In the genomic region with DNA sequence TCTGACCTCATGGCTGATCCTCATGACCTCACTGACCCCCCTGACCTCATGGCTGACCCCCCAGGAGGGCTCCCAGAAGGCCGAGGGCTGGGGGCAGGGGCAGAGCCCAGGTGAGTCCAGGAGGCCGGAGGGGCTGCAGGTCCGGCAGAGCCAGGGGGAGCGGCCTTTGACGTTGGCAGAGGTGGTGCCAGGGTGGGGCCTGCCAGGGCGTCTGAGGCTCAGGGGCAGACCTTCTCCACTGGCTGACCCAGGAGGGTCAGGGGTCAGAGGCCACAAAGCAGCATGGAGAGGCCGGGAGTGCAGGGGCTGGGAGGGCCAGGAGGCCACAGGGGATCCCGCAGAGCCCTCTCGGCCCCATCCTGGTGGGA, we compare ENCODE assay signal across 24 cellular contexts. TPM values are rescaled to one million over a fixed set of nuclear protein-coding genes. Genes with fewer than 3 reads are reported as not detected.
A peak's percentile ranks its signal among the peaks of the same experiment; 100 is the strongest.
DNase-seq lines count a peak whose midpoint lies in the region; ATAC-seq and TF ChIP-seq lines count a peak whose summit lies in the region.
"Had no signal": no experiment of that assay in that cellular context is flagged by ENCODE, and none has a peak within 500 bp of the region (broad histone marks: within the 10 kb centered on the region; RNA-seq: fewer than 3 reads in every experiment).

No MANE protein-coding gene starts in this region.

- H2AFZ ChIP-seq in KMS-11 (ENCODE audit: low read depth), result no peak overlapping the region

- H3K27me3 Mint-ChIP-seq in T-helper 2 cell treated with Interferon-gamma antibody and Interleukin-4, amounts not matched to agents 5 μg/mL and 100 μg/mL, for 36 hours (ENCODE audit: low read depth), result no peaks in the 10 kb centered on the region
- no peaks in the 10 kb centered on the region for H3K27me3 Mint-ChIP-seq in activated T-helper 2 cell treated with anti-CD3 and anti-CD28 coated beads, Interferon-gamma antibody, Interleukin-2, Interleukin-4, amounts not matched to agents 10 μg/mL and 5 μg/mL and 100 μg/mL, durations not matched to agents 14 hours and 24 hours and 36 hours (ENCODE audit: low read depth)
- H3K27me3 Mint-ChIP-seq in naive thymus-derived CD8-positive, alpha-beta T cell, result no peaks in the 10 kb centered on the region
- peaks cover 3% of the 10 kb centered on the region for H3K27me3 Mint-ChIP-seq in endothelial cell (ENCODE audit: unreplicated experiment)

- H3K27ac ChIP-seq in KMS-11 (no peak overlapping the region), spleen (no peak overlapping the region)
- H3K27ac ChIP-seq: foreskin keratinocyte, heart right ventricle, ovary had no signal

- 83 to 92% (median 87%) methylated on average over 4 to 9 of the region's 9 CpGs for WGBS in spleen, 5 donors

- H3K4me1 Mint-ChIP-seq in T-helper 2 cell treated with Interferon-gamma antibody and Interleukin-4, amounts not matched to agents 5 μg/mL and 100 μg/mL, for 36 hours (ENCODE audit: low read depth), result peaks cover 9% of the 10 kb centered on the region
- peaks cover 12% of the 10 kb centered on the region for H3K4me1 Mint-ChIP-seq in activated T-helper 2 cell treated with anti-CD3 and anti-CD28 coated beads, Interferon-gamma antibody, Interleukin-2, Interleukin-4, amounts not matched to agents 10 μg/mL and 5 μg/mL and 100 μg/mL, durations not matched to agents 14 hours and 24 hours and 36 hours (ENCODE audit: low read depth)
- peaks cover 4 to 29% (median 19%) of the 10 kb centered on the region in 4 donors for H3K4me1 Mint-ChIP-seq in naive thymus-derived CD8-positive, alpha-beta T cell
- no peaks in the 10 kb centered on the region for H3K4me1 Mint-ChIP-seq in endothelial cell (ENCODE audit: unreplicated experiment)

- H3K4me1 ChIP-seq in KMS-11 (ENCODE audit: low read depth, poor library complexity, severe bottlenecking) (peaks cover 20% of the 10 kb centered on the region), spleen (peaks cover 0 to 32% (median 18%) of the 10 kb centered on the region in 6 donors)

- H3K27ac Mint-ChIP-seq in T-helper 2 cell treated with Interferon-gamma antibody and Interleukin-4, amounts not matched to agents 5 μg/mL and 100 μg/mL, for 36 hours, result peak overlapping the region; percentile 84
- peak overlapping the region; percentile 70 for H3K27ac Mint-ChIP-seq in activated T-helper 2 cell treated with anti-CD3 and anti-CD28 coated beads, Interferon-gamma antibody, Interleukin-2, Interleukin-4, amounts not matched to agents 10 μg/mL and 5 μg/mL and 100 μg/mL, durations not matched to agents 14 hours and 24 hours and 36 hours
- H3K27ac Mint-ChIP-seq in naive thymus-derived CD8-positive, alpha-beta T cell, result peak overlapping the region in 6 of 10 donors; percentile 32 to 87 (median 61)
- no peak overlapping the region for H3K27ac Mint-ChIP-seq in endothelial cell (ENCODE audit: unreplicated experiment)

- H3K9me3 Mint-ChIP-seq in T-helper 2 cell treated with Interferon-gamma antibody and Interleukin-4, amounts not matched to agents 5 μg/mL and 100 μg/mL, for 36 hours, result no peaks in the 10 kb centered on the region
- H3K9me3 Mint-ChIP-seq in activated T-helper 2 cell treated with anti-CD3 and anti-CD28 coated beads, Interferon-gamma antibody, Interleukin-2, Interleukin-4, amounts not matched to agents 10 μg/mL and 5 μg/mL and 100 μg/mL, durations not matched to agents 14 hours and 24 hours and 36 hours, result no peaks in the 10 kb centered on the region
- no peaks in the 10 kb centered on the region for H3K9me3 Mint-ChIP-seq in naive thymus-derived CD8-positive, alpha-beta T cell
- H3K9me3 Mint-ChIP-seq in endothelial cell (ENCODE audit: unreplicated experiment), result no peaks in the 10 kb centered on the region

- intact Hi-C loops in activated T-helper 2 cell treated with anti-CD3 and anti-CD28 coated beads, Interferon-gamma antibody, Interleukin-2, Interleukin-4, amounts not matched to agents 10 μg/mL and 5 μg/mL and 100 μg/mL, durations not matched to agents 14 hours and 24 hours and 36 hours (cut with micrococcal nuclease), result no loop called here
- intact Hi-C loops in spleen (cut with DNase I; ENCODE audit: low total_unique reads), result no loop called here

- H3K4me3 Mint-ChIP-seq in T-helper 2 cell treated with Interferon-gamma antibody and Interleukin-4, amounts not matched to agents 5 μg/mL and 100 μg/mL, for 36 hours, result no peak overlapping the region
- no peak overlapping the region for H3K4me3 Mint-ChIP-seq in activated T-helper 2 cell treated with anti-CD3 and anti-CD28 coated beads, Interferon-gamma antibody, Interleukin-2, Interleukin-4, amounts not matched to agents 10 μg/mL and 5 μg/mL and 100 μg/mL, durations not matched to agents 14 hours and 24 hours and 36 hours (ENCODE audit: low read depth)
- H3K4me3 Mint-ChIP-seq in naive thymus-derived CD8-positive, alpha-beta T cell, result peak overlapping the region in 2 of 10 donors; percentile 15 to 38
- H3K4me3 Mint-ChIP-seq in endothelial cell (ENCODE audit: unreplicated experiment), result no peak overlapping the region

- no peak for TF ChIP-seq CTCF in KMS-11 (conservative IDR thresholded peaks at IDR 0.05; ENCODE audit: low read depth, low read length)
- TF ChIP-seq CTCF in spleen (IDR thresholded peaks at IDR 0.05 in 8 of 11, conservative IDR thresholded peaks at IDR 0.05 in 3 of 11), result no peak
- no peak for TF ChIP-seq CTCF in endothelial cell (IDR thresholded peaks at IDR 0.05; ENCODE audit: unreplicated experiment)

- H3K9me3 ChIP-seq in spleen, result no peaks in the 10 kb centered on the region
- H3K9me3 ChIP-seq: heart right ventricle, ovary, upper lobe of left lung had no signal

- no peak for TF ChIP-seq POLR2A in spleen (IDR thresholded peaks at IDR 0.05)

- no peak for DNase-seq in T-helper 2 cell treated with Interferon-gamma antibody and Interleukin-4, amounts not matched to agents 5 μg/mL and 100 μg/mL, for 36 hours (ENCODE audit: low spot score)
- DNase-seq in T-helper 2 cell (no peak), GM19238 (ENCODE audit: insufficient read length, low spot score) (no peak), spleen (no peak), endothelial cell (ENCODE audit: low spot score) (no peak)
- DNase-seq in activated T-helper 2 cell treated with anti-CD3 and anti-CD28 coated beads, Interferon-gamma antibody, Interleukin-2, Interleukin-4, amounts not matched to agents 10 μg/mL and 5 μg/mL and 100 μg/mL, durations not matched to agents 14 hours and 24 hours and 36 hours (ENCODE audit: low spot score), result no peak
- no peak for DNase-seq in naive thymus-derived CD8-positive, alpha-beta T cell
- DNase-seq: activated effector memory CD4-positive, alpha-beta T cell treated with anti-CD3 and anti-CD28 coated beads, Interleukin-2, amount 50 U/mL, for 16 hours; AML-193; amniotic stem cell; effector memory CD4-positive, alpha-beta T cell; foreskin keratinocyte; heart right ventricle; mammary epithelial cell; NCI-H2029 treated with DMSO at 0.1 percent for 48 hours; NCI-H345; NCI-H82; ovary had no signal

- H3K36me3 Mint-ChIP-seq in T-helper 2 cell treated with Interferon-gamma antibody and Interleukin-4, amounts not matched to agents 5 μg/mL and 100 μg/mL, for 36 hours (ENCODE audit: low read depth), result no peaks in the 10 kb centered on the region
- no peaks in the 10 kb centered on the region for H3K36me3 Mint-ChIP-seq in activated T-helper 2 cell treated with anti-CD3 and anti-CD28 coated beads, Interferon-gamma antibody, Interleukin-2, Interleukin-4, amounts not matched to agents 10 μg/mL and 5 μg/mL and 100 μg/mL, durations not matched to agents 14 hours and 24 hours and 36 hours (ENCODE audit: low read depth)
- no peaks in the 10 kb centered on the region for H3K36me3 Mint-ChIP-seq in naive thymus-derived CD8-positive, alpha-beta T cell
- no peaks in the 10 kb centered on the region for H3K36me3 Mint-ChIP-seq in endothelial cell (ENCODE audit: low read depth, unreplicated experiment)

- POLR2A ChIA-PET in naive thymus-derived CD8-positive, alpha-beta T cell (lab: Charles Lee), result interaction anchor here (1.1 to 2.6 kb wide), 2 partner anchors 12 to 14 kb away, joined by 3 to 10 read pairs; no protein-coding TSS in a partner anchor

- H3K36me3 ChIP-seq in KMS-11 (ENCODE audit: insufficient read depth) (no peaks in the 10 kb centered on the region), spleen (no peaks in the 10 kb centered on the region)
- H3K36me3 ChIP-seq: heart right ventricle, ovary, upper lobe of left lung had no signal

- H3K9ac ChIP-seq in KMS-11, result no peak overlapping the region; the same call in 1 of the 2 replicates

- H4K20me1 ChIP-seq in KMS-11 (ENCODE audit: insufficient read depth), result no peaks in the 10 kb centered on the region

- H3K4me3 ChIP-seq in KMS-11 (IDR thresholded peaks at IDR 0.05; ENCODE audit: insufficient read depth, low read depth, low read length) (no peak overlapping the region), spleen (no peak overlapping the region)
- H3K4me3 ChIP-seq: heart right ventricle, ovary, upper lobe of left lung had no signal

- peak overlapping the region; percentile 17; the same call in 1 of the 2 replicates for H3K4me2 ChIP-seq in KMS-11

- H3K27me3 ChIP-seq in KMS-11 (ENCODE audit: insufficient read depth, low read depth) (peaks cover 48% of the 10 kb centered on the region), spleen (replicated peaks in 1 of 7) (peaks cover 0 to 58% (median 0%) of the 10 kb centered on the region in 7 donors)
- H3K27me3 ChIP-seq: foreskin keratinocyte, ovary, upper lobe of left lung had no signal

- H3K79me2 ChIP-seq in KMS-11 (ENCODE audit: insufficient read depth, low read depth), result no peaks in the 10 kb centered on the region

- no peak for ATAC-seq in naive thymus-derived CD8-positive, alpha-beta T cell
- ATAC-seq: activated CD4-positive, CD25-positive, alpha-beta regulatory T cell treated with anti-CD3 and anti-CD28 coated beads, Interleukin-2, amount 50 U/mL, for 24 hours; foreskin keratinocyte; heart right ventricle had no signal

RNA-seq across cellular contexts. Expression of gene TTLL10, which starts 28.1 kb away (rescaled TPM):
- not detected in 2 replicates for total RNA-seq in activated T-helper 2 cell treated with anti-CD3 and anti-CD28 coated beads, Interferon-gamma antibody, Interleukin-2, Interleukin-4, amounts not matched to agents 10 μg/mL and 5 μg/mL and 100 μg/mL, durations not matched to agents 14 hours and 24 hours and 36 hours
- not detected for total RNA-seq in naive thymus-derived CD8-positive, alpha-beta T cell
- polyA plus RNA-seq in naive thymus-derived CD8-positive, alpha-beta T cell, result not detected
- total RNA-seq in spleen (under 1 TPM in 2 of 7 donors, not detected in 5; 0.17 to 0.34 TPM), endothelial cell (ENCODE audit: unreplicated experiment) (not detected)
- polyA plus RNA-seq in spleen, result under 1 TPM in 2 of 3 donors, not detected in 1; 0.02 to 0.03 TPM
- total RNA-seq: A172, foreskin keratinocyte, G401, M059J, mammary epithelial cell had no signal
- polyA plus RNA-seq: mammary epithelial cell, ovary had no signal

RNA-seq across cellular contexts. Expression of gene C1orf159, which starts 29.6 kb away (rescaled TPM):
- total RNA-seq in activated T-helper 2 cell treated with anti-CD3 and anti-CD28 coated beads, Interferon-gamma antibody, Interleukin-2, Interleukin-4, amounts not matched to agents 10 μg/mL and 5 μg/mL and 100 μg/mL, durations not matched to agents 14 hours and 24 hours and 36 hours, result 20.5 and 22.1 TPM in 2 replicates
- 10 to 100 TPM; 24.9 to 26.5 TPM for total RNA-seq in naive thymus-derived CD8-positive, alpha-beta T cell
- 10 to 100 TPM in 1 of 3 donors, 1 to 10 TPM in 2; 3.2 to 10.7 (median 6.2) TPM for polyA plus RNA-seq in naive thymus-derived CD8-positive, alpha-beta T cell
- 10 to 100 TPM; 12.1 to 22.5 (median 18.7) TPM for total RNA-seq in spleen
- polyA plus RNA-seq in spleen, result 10 to 100 TPM in 2 of 3 donors, 1 to 10 TPM in 1; 8.5 to 25.7 (median 24.1) TPM
- total RNA-seq in endothelial cell (ENCODE audit: unreplicated experiment), result 16.6 TPM
